In genomic region chr1:38896169-38896568, GRCh38 we compare ENCODE assay signal across 3 cellular contexts.
TF ChIP-seq lines count a peak whose summit lies in the region.

No MANE protein-coding gene starts in this region.

TF ChIP-seq in HepG2, 621 proteins besides CTCF, POLR2A, EP300 and RAD21:
- no peak for TF ChIP-seq ZMAT3 (CRISPR knock-in tag; conservative IDR thresholded peaks at IDR 0.05)
- no peak for TF ChIP-seq CENPT (CRISPR knock-in tag; IDR thresholded peaks at IDR 0.05; ENCODE audit: low read depth)
- TF ChIP-seq ZNF629 (CRISPR knock-in tag; conservative IDR thresholded peaks at IDR 0.05): peak; percentile 60
- TF ChIP-seq ZFX (CRISPR knock-in tag; IDR thresholded peaks at IDR 0.05; ENCODE audit: low read depth): no peak
- no peak for TF ChIP-seq RFX1 (IDR thresholded peaks at IDR 0.05)
TF ChIP-seq in HepG2: peak in this region for 1.

TF ChIP-seq in GM12891, 5 proteins besides CTCF, POLR2A, EP300 and RAD21:
- TF ChIP-seq SPI1 (IDR thresholded peaks at IDR 0.05; ENCODE audit: low read depth, low read length) (no peak), PAX5 (IDR thresholded peaks at IDR 0.05; ENCODE audit: insufficient read depth, low read length, severe bottlenecking) (no peak), TAF1 (IDR thresholded peaks at IDR 0.05; ENCODE audit: low read depth, low read length) (no peak), POU2F2 (IDR thresholded peaks at IDR 0.05; ENCODE audit: low read depth, low read length) (no peak), POLR2AphosphoS5 (IDR thresholded peaks at IDR 0.05; ENCODE audit: low read depth, low read length) (no peak)

TF ChIP-seq in K562, 482 proteins besides CTCF, POLR2A, EP300 and RAD21:
- TF ChIP-seq ZNF274 (IDR thresholded peaks at IDR 0.05; ENCODE audit: borderline replicate concordance, low read depth, low read length) (no peak), PHTF2 (CRISPR knock-in tag; IDR thresholded peaks at IDR 0.05) (no peak), RBM25 (IDR thresholded peaks at IDR 0.05; ENCODE audit: low read depth, low read length, severe bottlenecking) (peak; percentile 91), LARP7 (IDR thresholded peaks at IDR 0.05) (no peak), SMARCE1 (IDR thresholded peaks at IDR 0.05) (no peak), ZNF212 (CRISPR knock-in tag; IDR thresholded peaks at IDR 0.05) (no peak), ETV6 (IDR thresholded peaks at IDR 0.05; ENCODE audit: borderline replicate concordance in 1 of 2, low read depth in 2 of 2, low read length in 1 of 2) (no peak), ETV6 (CRISPR knock-in tag; IDR thresholded peaks at IDR 0.05; ENCODE audit: borderline replicate concordance) (no peak), POLR3A (IDR thresholded peaks at IDR 0.05; ENCODE audit: borderline replicate concordance, extremely low read depth, insufficient read depth, insufficient read length) (no peak), BCOR (IDR thresholded peaks at IDR 0.05) (peak; percentile 84), TRIM28 (IDR thresholded peaks at IDR 0.05) (no peak), NFRKB (IDR thresholded peaks at IDR 0.05; ENCODE audit: low read depth) (0 out of 2 replicates have a peak, but pooled peaks have one; percentile 44), ZBTB40 (IDR thresholded peaks at IDR 0.05) (peak; percentile 59), ZBTB40 (CRISPR knock-in tag; IDR thresholded peaks at IDR 0.05) (no peak)
TF ChIP-seq in K562: peak in this region for 4.
